15 cellular contexts compared by ENCODE assay signal in genomic region chr5:149143470-149143869, GRCh38. TPM values are rescaled to one million over a fixed set of nuclear protein-coding genes. Genes with fewer than 3 reads are reported as not detected.
DNase-seq lines count a peak whose midpoint lies in the region; ATAC-seq, FAIRE-seq and TF ChIP-seq lines count a peak whose summit lies in the region.
"Had no signal": no experiment of that assay in that cellular context is flagged by ENCODE, and none has a peak within 500 bp of the region (broad histone marks: within the 10 kb centered on the region; RNA-seq: fewer than 3 reads in every experiment).

No MANE protein-coding gene starts in this region.

- H3K4me1 ChIP-seq in heart right ventricle (peaks cover 3 to 60% (median 30%) of the 10 kb centered on the region in 9 donors), gastrocnemius medialis (peaks cover 22 to 26% of the 10 kb centered on the region in 2 donors)
- H3K4me1 ChIP-seq: testis had no signal

- peaks cover 17% of the 10 kb centered on the region for H3K27me3 Mint-ChIP-seq in brain

- H3K27ac ChIP-seq in heart right ventricle (peak overlapping the region; percentile 86 to 95 (median 92)), gastrocnemius medialis (peak overlapping the region; percentile 86 to 91 (median 88))
- H3K27ac ChIP-seq: testis had no signal

- TF ChIP-seq CTCF in brain (conservative IDR thresholded peaks at IDR 0.05), result no peak
- TF ChIP-seq CTCF in heart right ventricle (IDR thresholded peaks at IDR 0.05), result no peak
- no peak for TF ChIP-seq CTCF in gastrocnemius medialis (IDR thresholded peaks at IDR 0.05 in 4 of 5, conservative IDR thresholded peaks at IDR 0.05 in 1 of 5)

- in situ Hi-C loops in gastrocnemius medialis (cut with MboI; ENCODE audit: low sequenced_read_pairs in 4 of 4), result loop anchor here (5.0 to 25.0 kb wide), 4 partner anchors 79 to 419 kb away; partner anchors contain the start of gene CSNK1A1 (in 1 of the 4)

- FAIRE-seq in HTR-8/SVneo (lab: Jason Lieb, UNC), result no peak

- H3K4me3 ChIP-seq in heart right ventricle (peak overlapping the region in 9 of 10 donors; percentile 71 to 98 (median 87)), gastrocnemius medialis (peak overlapping the region; percentile 87 to 93 (median 91))
- H3K4me3 ChIP-seq: testis had no signal

- ATAC-seq in heart right ventricle (peak in 7 of 8 donors; percentile 8 to 50 (median 43)), gastrocnemius medialis (peak in 1 of 2 donors; percentile 10)

- peaks cover 0 to 5% (median 4%) of the 10 kb centered on the region in 5 experiments for H3K9me3 Mint-ChIP-seq in brain
- H3K9me3 Mint-ChIP-seq: nephron progenitor cell; T-helper 1 cell treated with Interleukin-12 subunit alpha and Interleukin-12 subunit beta and Interleukin-4 antibody, amounts not matched to agents 30 μg/mL and 1 μg/mL, for 36 hours had no signal

- H3K36me3 Mint-ChIP-seq in brain, result peaks cover 4% of the 10 kb centered on the region
- H3K36me3 Mint-ChIP-seq: CD14-positive monocyte had no signal

- TF ChIP-seq POLR2A in gastrocnemius medialis (IDR thresholded peaks at IDR 0.05), result no peak

- intact Hi-C loops in heart right ventricle (cut with DNase I) (loop anchor here in 8 of 10 donors (1.0 to 5.0 kb wide), 5 partner anchors 34 to 86 kb away; no protein-coding TSS in a partner anchor), gastrocnemius medialis (cut with DNase I; ENCODE audit: low total_unique reads) (loop anchor here (5.0 kb wide), 1 partner anchor 129 kb away; the partner anchor contains the start of gene AFAP1L1)

- H3K27ac Mint-ChIP-seq in brain, result peak overlapping the region in 2 of 5 experiments; percentile 62 to 65
- H3K27ac Mint-ChIP-seq: CD14-positive monocyte; nephron progenitor cell; T-helper 1 cell treated with Interleukin-12 subunit alpha and Interleukin-12 subunit beta and Interleukin-4 antibody, amounts not matched to agents 30 μg/mL and 1 μg/mL, for 36 hours had no signal

- peak; percentile 75 for DNase-seq in EL
- peak in 1 of 2 donors; percentile 50 for DNase-seq in heart right ventricle
- DNase-seq in gastrocnemius medialis, result no peak
- no peak for DNase-seq in stimulated activated CD4-positive, alpha-beta T cell treated with anti-CD3 and anti-CD28 coated beads, Interleukin-12 subunit alpha, Interleukin-12 subunit beta, amount 100 ng/mL, for 4 hours
- DNase-seq in HTR-8/SVneo (ENCODE audit: insufficient read length, low spot score), result no peak
- DNase-seq in Kasumi-1 (lab: John Stamatoyannopoulos, UW), result no peak
- no peak for DNase-seq in iPS-NIHi7 (ENCODE audit: extremely low spot score)
- DNase-seq: MV-4-11; NCI-H526 treated with DMSO at 0.1 percent for 48 hours; nephron progenitor cell; stimulated activated CD4-positive, alpha-beta T cell treated with anti-CD3 and anti-CD28 coated beads, Interleukin-4, amount 100 ng/mL, for 24 hours; testis had no signal

- WGBS in heart right ventricle, 2 donors, result 5 to 13% methylated on average over 2 of the region's 2 CpGs

- H3K27me3 ChIP-seq in heart right ventricle (peaks cover 0 to 7% (median 0%) of the 10 kb centered on the region in 7 donors), gastrocnemius medialis (no peaks in the 10 kb centered on the region)
- H3K27me3 ChIP-seq: testis had no signal

- peak overlapping the region; percentile 37 to 94 (median 61) for H3K4me3 Mint-ChIP-seq in brain
- H3K4me3 Mint-ChIP-seq: nephron progenitor cell; T-helper 1 cell treated with Interleukin-12 subunit alpha and Interleukin-12 subunit beta and Interleukin-4 antibody, amounts not matched to agents 30 μg/mL and 1 μg/mL, for 36 hours had no signal

- H3K9me3 ChIP-seq in heart right ventricle (peaks cover 0 to 10% (median 0%) of the 10 kb centered on the region in 11 donors), gastrocnemius medialis (no peaks in the 10 kb centered on the region)
- H3K9me3 ChIP-seq: testis had no signal

- H3K4me1 Mint-ChIP-seq in brain, result peaks cover 28% of the 10 kb centered on the region

- no peaks in the 10 kb centered on the region for H3K36me3 ChIP-seq in heart right ventricle
- peaks cover 0 to 8% of the 10 kb centered on the region in 2 donors for H3K36me3 ChIP-seq in gastrocnemius medialis

RNA-seq across cellular contexts. Expression of gene ABLIM3, which starts 2.2 kb away (rescaled TPM):
- polyA plus RNA-seq in brain (ENCODE audit: insufficient read depth, low read depth, low replicate concordance), result 6.0 TPM
- 100 to 1,000 TPM in 7 of 10 donors, 10 to 100 TPM in 3; 66.8 to 189 (median 106) TPM for total RNA-seq in heart right ventricle
- polyA plus RNA-seq in heart right ventricle, result 10 to 100 TPM; 53.6 to 54.1 TPM
- total RNA-seq in gastrocnemius medialis, result 100 to 1,000 TPM in 1 of 4 donors, 10 to 100 TPM in 3; 37.5 to 155 (median 67.7) TPM
